In genomic region chr15:68621535-68621934, GRCh38 we compare ENCODE assay signal across 22 cellular contexts. TPM values are rescaled to one million over a fixed set of nuclear protein-coding genes. Genes with fewer than 3 reads are reported as not detected.
DNase-seq lines count a peak whose midpoint lies in the region; ATAC-seq and TF ChIP-seq lines count a peak whose summit lies in the region.
"Had no signal": no experiment of that assay in that cellular context is flagged by ENCODE, and none has a peak within 500 bp of the region (broad histone marks: within the 10 kb centered on the region; RNA-seq: fewer than 3 reads in every experiment).

No MANE protein-coding gene starts in this region.

- no peak overlapping the region for H3K4me3 ChIP-seq in gastroesophageal sphincter
- peak overlapping the region in 1 of 5 donors; percentile 51 for H3K4me3 ChIP-seq in subcutaneous abdominal adipose tissue (ENCODE audit: low read depth in 1 of 5, low read length in 5 of 5)
- no peak overlapping the region for H3K4me3 ChIP-seq in colonic mucosa

- no peak for TF ChIP-seq EP300 in gastroesophageal sphincter (IDR thresholded peaks at IDR 0.05)

- H3K27ac ChIP-seq in gastroesophageal sphincter, result peak overlapping the region in 3 of 4 donors; percentile 69 to 73 (median 73)
- peak overlapping the region; percentile 68 for H3K27ac ChIP-seq in subcutaneous abdominal adipose tissue (ENCODE audit: low read depth, low read length)
- no peak overlapping the region for H3K27ac ChIP-seq in colonic mucosa
- H3K27ac ChIP-seq: 22Rv1, C4-2B had no signal

- POLR2A ChIA-PET in activated B cell treated with CpG ODN at 0.5 μM for 24 hours (lab: Charles Lee), result no interaction called here

- TF ChIP-seq POLR2A in gastroesophageal sphincter (IDR thresholded peaks at IDR 0.05), result no peak

- H3K27me3 ChIP-seq in gastroesophageal sphincter (peaks cover 8% of the 10 kb centered on the region), subcutaneous abdominal adipose tissue (ENCODE audit: control insufficient read depth in 5 of 5, insufficient read depth in 4 of 5, low read length in 5 of 5) (no peaks in the 10 kb centered on the region), colonic mucosa (no peaks in the 10 kb centered on the region)

- TF ChIP-seq CTCF in activated B cell treated with CpG ODN at 0.5 μM for 24 hours (IDR thresholded peaks at IDR 0.05) (no peak), gastroesophageal sphincter (IDR thresholded peaks at IDR 0.05) (no peak), colonic mucosa (IDR thresholded peaks at IDR 0.05) (no peak)

- 78% methylated on average over 1 of the region's 1 CpG; no CpG with 5 or more reads in 1 of the 2 donors for WGBS in gastroesophageal sphincter (ENCODE audit: low coverage in 1 of 2), 2 donors

- DNase-seq in DMS 273 (lab: John Stamatoyannopoulos, UW; ENCODE audit: unreplicated experiment), result peak; percentile 69
- DNase-seq in DMS 273 treated with DMSO at 0.1 percent for 48 hours (lab: John Stamatoyannopoulos, UW), result no peak
- no peak for DNase-seq in activated B cell treated with CpG ODN at 0.5 μM for 24 hours
- DNase-seq in colonic mucosa, result no peak
- no peak for DNase-seq in hippocampal formation (lab: John Stamatoyannopoulos, UW)
- DNase-seq: activated CD4-positive, alpha-beta T cell treated with anti-CD3 and anti-CD28 coated beads, Interleukin-2, amount 50 U/mL, for 48 hours; activated T-cell treated with anti-CD3 and anti-CD28 coated beads, Interleukin-2, amount 50 U/mL, for 1 hour; DMS53; mesendoderm; NCI-H1930; OCI-M1; stimulated activated CD4-positive, alpha-beta T cell treated with anti-CD3 and anti-CD28 coated beads, Interleukin-4, amount 100 ng/mL, for 24 hours; stimulated activated CD8-positive, alpha-beta memory T cell treated with anti-CD3 and anti-CD28 coated beads, Interleukin-4, amount 100 ng/mL, for 48 hours had no signal

- H3K4me3 Mint-ChIP-seq in activated B cell treated with CpG ODN at 0.5 μM for 24 hours, result no peak overlapping the region
- H3K4me3 Mint-ChIP-seq: activated naive CD8-positive, alpha-beta T cell; type B pancreatic cell had no signal

- intact Hi-C loops in activated B cell treated with CpG ODN at 0.5 μM for 24 hours (cut with micrococcal nuclease), result no loop called here
- intact Hi-C loops in colonic mucosa (cut with DNase I), result no loop called here

- H3K4me1 ChIP-seq in gastroesophageal sphincter (peaks cover 0 to 72% (median 12%) of the 10 kb centered on the region in 3 donors), subcutaneous abdominal adipose tissue (ENCODE audit: control insufficient read depth in 5 of 5, insufficient read depth in 5 of 5, low read length in 5 of 5) (peaks cover 13 to 53% (median 38%) of the 10 kb centered on the region in 5 donors), colonic mucosa (no peaks in the 10 kb centered on the region)

- peaks cover 46% of the 10 kb centered on the region for H3K4me1 Mint-ChIP-seq in activated B cell treated with CpG ODN at 0.5 μM for 24 hours

- H3K9me3 ChIP-seq in gastroesophageal sphincter (no peaks in the 10 kb centered on the region), subcutaneous abdominal adipose tissue (ENCODE audit: control insufficient read depth in 5 of 5, low read length in 5 of 5) (no peaks in the 10 kb centered on the region), colonic mucosa (no peaks in the 10 kb centered on the region)

- H3K9ac ChIP-seq in subcutaneous abdominal adipose tissue (ENCODE audit: low read length in 5 of 5), result peak overlapping the region in 1 of 5 donors; percentile 22
- no peak overlapping the region for H3K9ac ChIP-seq in colonic mucosa (ENCODE audit: low read depth in 2 of 2, low read length in 2 of 2)

- H3K9me3 Mint-ChIP-seq in activated B cell treated with CpG ODN at 0.5 μM for 24 hours, result no peaks in the 10 kb centered on the region
- H3K9me3 Mint-ChIP-seq: neural crest cell, type B pancreatic cell had no signal

- H3K36me3 Mint-ChIP-seq in activated B cell treated with CpG ODN at 0.5 μM for 24 hours (ENCODE audit: low read depth), result no peaks in the 10 kb centered on the region
- H3K36me3 Mint-ChIP-seq: activated naive CD8-positive, alpha-beta T cell; type B pancreatic cell had no signal

- CTCF ChIA-PET in activated B cell treated with CpG ODN at 0.5 μM for 24 hours (lab: Charles Lee), result no interaction called here

- peaks cover 2% of the 10 kb centered on the region for H3K27me3 Mint-ChIP-seq in activated B cell treated with CpG ODN at 0.5 μM for 24 hours
- H3K27me3 Mint-ChIP-seq: activated naive CD8-positive, alpha-beta T cell had no signal

- H3K36me3 ChIP-seq in gastroesophageal sphincter (no peaks in the 10 kb centered on the region), subcutaneous abdominal adipose tissue (ENCODE audit: control insufficient read depth in 5 of 5, insufficient read depth in 5 of 5, low read length in 5 of 5) (no peaks in the 10 kb centered on the region), colonic mucosa (no peaks in the 10 kb centered on the region)

- H3K27ac Mint-ChIP-seq in activated B cell treated with CpG ODN at 0.5 μM for 24 hours, result peak overlapping the region; percentile 6
- H3K27ac Mint-ChIP-seq: activated naive CD8-positive, alpha-beta T cell had no signal

- ATAC-seq in activated B cell treated with CpG ODN at 0.5 μM for 24 hours (ENCODE audit: low read depth) (no peak), gastroesophageal sphincter (no peak), GM19467 (IDR thresholded peaks at IDR 0.05; ENCODE audit: unreplicated experiment) (no peak)

RNA-seq across cellular contexts. Expression of gene CORO2B, which starts 42.7 kb away (rescaled TPM):
- total RNA-seq in activated B cell treated with CpG ODN at 0.5 μM for 24 hours (0.64 and 1.0 TPM in 2 replicates), gastroesophageal sphincter (1 to 10 TPM; 3.2 to 9.1 (median 6.6) TPM), colonic mucosa (1 to 10 TPM in 1 of 2 donors, under 1 TPM in 1; 0.77 to 1.2 TPM)
- total RNA-seq: NCI-H460 had no signal
